Comparison of ENCODE assay signal across 22 cellular contexts in genomic region chr3:28110884-28111283, GRCh38.
DNase-seq lines count a peak whose midpoint lies in the region; ATAC-seq lines count a peak whose summit lies in the region.
"Had no signal": no experiment of that assay in that cellular context is flagged by ENCODE, and none has a peak within 500 bp of the region (broad histone marks: within the 10 kb centered on the region; RNA-seq: fewer than 3 reads in every experiment).

No MANE protein-coding gene starts in this region.

- H3K9me3 Mint-ChIP-seq in stimulated activated naive CD8-positive, alpha-beta T cell treated with anti-CD3 and anti-CD28 coated beads, Interleukin-15, amount 100 ng/mL, for 72 hours: no peaks in the 10 kb centered on the region
- H3K9me3 Mint-ChIP-seq: CD8-positive, alpha-beta memory T cell had no signal

- no peak overlapping the region for H3K27ac Mint-ChIP-seq in stimulated activated naive CD8-positive, alpha-beta T cell treated with anti-CD3 and anti-CD28 coated beads, Interleukin-15, amount 100 ng/mL, for 72 hours
- H3K27ac Mint-ChIP-seq: CD14-positive monocyte; CD4-positive, alpha-beta memory T cell; CD4-positive, CD25-positive, alpha-beta regulatory T cell had no signal

- H3K4me1 Mint-ChIP-seq in stimulated activated naive CD8-positive, alpha-beta T cell treated with anti-CD3 and anti-CD28 coated beads, Interleukin-15, amount 100 ng/mL, for 72 hours: no peaks in the 10 kb centered on the region
- H3K4me1 Mint-ChIP-seq: CD14-positive monocyte; CD4-positive, alpha-beta memory T cell had no signal

- H3K9me3 ChIP-seq in mesenchymal stem cell (ENCODE audit: control insufficient read depth, low read length) (no peaks in the 10 kb centered on the region), aorta (ENCODE audit: control insufficient read depth, low read length) (no peaks in the 10 kb centered on the region)
- H3K9me3 ChIP-seq: BE2C, BLaER1 had no signal

- H3K23ac ChIP-seq in mesenchymal stem cell (ENCODE audit: low read length in 2 of 2): no peak overlapping the region

- H3K27me3 ChIP-seq in mesenchymal stem cell (ENCODE audit: control insufficient read depth in 1 of 2, insufficient read depth in 1 of 2, low read length in 2 of 2) (no peaks in the 10 kb centered on the region), aorta (ENCODE audit: control insufficient read depth in 1 of 2, insufficient read depth in 2 of 2, low read length in 1 of 2) (no peaks in the 10 kb centered on the region)
- H3K27me3 ChIP-seq: BE2C, BLaER1 had no signal

- H2BK120ac ChIP-seq in mesenchymal stem cell (ENCODE audit: low read depth, low read length): no peak overlapping the region

- H2BK12ac ChIP-seq in mesenchymal stem cell (ENCODE audit: low read length in 2 of 2): no peak overlapping the region

- no peak overlapping the region for H2AFZ ChIP-seq in mesenchymal stem cell (ENCODE audit: low read depth, low read length)

- intact Hi-C loops in aorta (cut with DNase I): no loop called here

- H3K4me3 ChIP-seq in mesenchymal stem cell (ENCODE audit: insufficient read depth in 1 of 2, low read depth in 1 of 2, low read length in 2 of 2) (no peak overlapping the region), aorta (ENCODE audit: low read length in 2 of 2) (no peak overlapping the region)
- H3K4me3 ChIP-seq: BLaER1 had no signal

- no peak overlapping the region for H3K9ac ChIP-seq in mesenchymal stem cell (ENCODE audit: low read length)
- H3K9ac ChIP-seq: BLaER1 had no signal

- peak overlapping the region; percentile 31 for H4K91ac ChIP-seq in mesenchymal stem cell (ENCODE audit: low read length)

- H3K14ac ChIP-seq in mesenchymal stem cell (ENCODE audit: low read length in 2 of 2): no peak overlapping the region

- H3K4me1 ChIP-seq in mesenchymal stem cell (ENCODE audit: control insufficient read depth, insufficient read depth, low read depth, low read length): no peaks in the 10 kb centered on the region
- H3K4me1 ChIP-seq in aorta (ENCODE audit: control insufficient read depth in 1 of 2, insufficient read depth in 2 of 2, low read length in 2 of 2): no peaks in the 10 kb centered on the region
- H3K4me1 ChIP-seq: BE2C, BLaER1 had no signal

- H2BK15ac ChIP-seq in mesenchymal stem cell (ENCODE audit: low read depth, poor library complexity, severe bottlenecking): no peak overlapping the region

- no peak overlapping the region for H2AK5ac ChIP-seq in mesenchymal stem cell (ENCODE audit: low read length, severe bottlenecking)

- no peak overlapping the region for H3K4me2 ChIP-seq in mesenchymal stem cell (ENCODE audit: low read length, poor library complexity, severe bottlenecking)
- H3K4me2 ChIP-seq: BLaER1 had no signal

- peak; percentile 70 for DNase-seq in cerebellar cortex (ENCODE audit: low spot score)
- DNase-seq in mesenchymal stem cell: no peak
- DNase-seq in aorta: no peak
- DNase-seq in stimulated activated naive CD8-positive, alpha-beta T cell treated with anti-CD3 and anti-CD28 coated beads, Interleukin-15, amount 100 ng/mL, for 72 hours: no peak
- DNase-seq in NCI-H146 (lab: John Stamatoyannopoulos, UW): no peak
- DNase-seq: 8988T; ACHN; BE2C; CD4-positive, alpha-beta memory T cell; CD4-positive, CD25-positive, alpha-beta regulatory T cell; CD8-positive, alpha-beta memory T cell; COR-L47; DMS 273 treated with DMSO at 0.1 percent for 48 hours; DMS153; DMS53; DMS79; DND-41; EL; GF-D8 had no signal

- ATAC-seq in aorta (ENCODE audit: low FRiP score) (peak; percentile 50), GM19351 (IDR thresholded peaks at IDR 0.05; ENCODE audit: unreplicated experiment) (no peak)
- ATAC-seq in stimulated activated naive CD8-positive, alpha-beta T cell treated with anti-CD3 and anti-CD28 coated beads, Interleukin-15, amount 100 ng/mL, for 72 hours: no peak

- H3K4ac ChIP-seq in mesenchymal stem cell (ENCODE audit: low read depth in 1 of 2, low read length in 2 of 2): no peak overlapping the region

- H3K27me3 Mint-ChIP-seq in stimulated activated naive CD8-positive, alpha-beta T cell treated with anti-CD3 and anti-CD28 coated beads, Interleukin-15, amount 100 ng/mL, for 72 hours: no peaks in the 10 kb centered on the region
- H3K27me3 Mint-ChIP-seq: CD4-positive, alpha-beta memory T cell; CD4-positive, CD25-positive, alpha-beta regulatory T cell; CD8-positive, alpha-beta memory T cell had no signal

- H3K27ac ChIP-seq in mesenchymal stem cell (ENCODE audit: low read length, poor library complexity, severe bottlenecking) (no peak overlapping the region), aorta (ENCODE audit: low read depth in 1 of 2, low read length in 2 of 2) (no peak overlapping the region)
- H3K27ac ChIP-seq: BLaER1 had no signal

- H3K4me3 Mint-ChIP-seq in stimulated activated naive CD8-positive, alpha-beta T cell treated with anti-CD3 and anti-CD28 coated beads, Interleukin-15, amount 100 ng/mL, for 72 hours: no peak overlapping the region
- H3K4me3 Mint-ChIP-seq: CD14-positive monocyte; CD4-positive, alpha-beta memory T cell; CD4-positive, CD25-positive, alpha-beta regulatory T cell; CD8-positive, alpha-beta memory T cell had no signal

- no peak overlapping the region for H3K18ac ChIP-seq in mesenchymal stem cell (ENCODE audit: low read depth in 1 of 2, low read length in 2 of 2)

- H3K79me1 ChIP-seq in mesenchymal stem cell (replicated peaks; ENCODE audit: low read length, poor library complexity, severe bottlenecking): no peaks in the 10 kb centered on the region

- H3K36me3 ChIP-seq in mesenchymal stem cell (ENCODE audit: control insufficient read depth in 1 of 2, insufficient read depth in 2 of 2, low read depth in 1 of 2, low read length in 2 of 2): no peaks in the 10 kb centered on the region
- H3K36me3 ChIP-seq in aorta (ENCODE audit: control insufficient read depth in 1 of 2, insufficient read depth in 2 of 2, low read length in 1 of 2): no peaks in the 10 kb centered on the region
- H3K36me3 ChIP-seq: BE2C, BLaER1 had no signal

- no peak overlapping the region for H2BK5ac ChIP-seq in mesenchymal stem cell (ENCODE audit: low read depth, low read length, poor library complexity, severe bottlenecking)

- H4K8ac ChIP-seq in mesenchymal stem cell (ENCODE audit: low read length): no peak overlapping the region
